Comparison of ENCODE assay signal across 8 cellular contexts in the genomic region with DNA sequence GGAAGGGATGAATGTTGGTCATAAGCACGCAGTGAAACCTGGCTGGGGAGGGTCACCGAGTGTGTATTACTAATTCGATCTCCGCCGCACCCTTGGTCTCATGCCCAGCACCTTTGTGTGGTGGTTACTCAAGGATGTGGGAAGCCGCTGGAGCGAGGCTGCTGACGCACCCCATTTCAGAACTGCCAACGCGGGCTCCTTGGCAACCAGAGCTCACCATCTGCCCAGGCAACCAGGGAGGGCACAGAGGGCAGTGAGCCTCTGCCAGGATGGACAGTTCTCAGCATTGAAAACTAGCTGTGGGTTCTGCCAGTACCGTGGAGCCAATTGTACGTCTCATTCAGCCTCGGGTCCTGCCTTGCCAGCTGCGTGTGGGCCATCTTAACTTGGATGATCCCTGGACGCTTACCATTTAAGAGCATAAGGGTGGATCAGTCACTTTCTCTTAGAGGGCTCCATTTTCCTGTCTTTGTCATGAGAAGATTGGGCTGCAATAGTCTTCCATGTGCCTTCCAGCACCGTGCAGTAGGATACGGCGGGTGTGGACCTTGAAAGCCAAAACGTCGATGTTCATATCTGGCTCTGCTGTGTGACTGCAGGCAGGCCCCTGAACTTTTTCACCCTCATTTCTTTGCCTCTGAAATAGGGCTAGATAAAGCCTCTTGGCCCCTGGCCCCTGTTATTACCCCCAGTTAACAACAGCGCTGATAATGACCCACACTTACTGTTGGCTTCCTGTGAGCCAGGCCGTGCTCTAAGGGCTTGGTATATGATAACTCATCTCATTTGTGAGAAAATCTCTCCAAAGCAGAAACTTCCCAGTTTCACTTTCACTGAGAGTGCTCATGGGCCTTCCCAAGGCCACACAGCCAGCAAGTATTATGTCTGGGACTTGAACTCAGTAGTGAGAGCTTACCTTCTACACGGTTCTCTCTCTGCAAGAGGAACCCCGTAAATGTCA.
DNase-seq lines count a peak whose midpoint lies in the region; ATAC-seq and TF ChIP-seq lines count a peak whose summit lies in the region.

No MANE protein-coding gene starts in this region.

- no peak for TF ChIP-seq POLR2A in erythroblast (IDR thresholded peaks at IDR 0.05; ENCODE audit: low read length)

- peak; percentile 37 for DNase-seq in DMS153 treated with DMSO at 0.1 percent for 48 hours (lab: John Stamatoyannopoulos, UW; ENCODE audit: unreplicated experiment)
- peak; percentile 5 for DNase-seq in NAMALWA (ENCODE audit: low spot score)
- DNase-seq in erythroblast (lab: John Stamatoyannopoulos, UW) = peak; percentile 21 to 30
- DNase-seq in stimulated activated CD4-positive, alpha-beta T cell treated with anti-CD3 and anti-CD28 coated beads, Interleukin-1b, Interleukin-23, amount 100 ng/mL, for 48 hours = no peak
- DNase-seq in activated CD4-positive, alpha-beta T cell treated with anti-CD3 and anti-CD28 coated beads, Interleukin-2, amount 50 U/mL, for 1 hour = no peak
- DNase-seq in retina = no peak

- no peak overlapping the region for H3K4me3 ChIP-seq in skin epidermis

- ATAC-seq in GM21528 (IDR thresholded peaks at IDR 0.05; ENCODE audit: low FRiP score, unreplicated experiment) = peak; percentile 76

- peak overlapping the region in 19 of 21 experiments; percentile 0 to 89 (median 78) for H3K27ac ChIP-seq in skin epidermis

Comparison
In these comparisons a context has a peak if more than half of its experiments do, and no peak if none do; other contexts are left out.
1. DNase-seq: peak in DMS153 treated with DMSO at 0.1 percent for 48 hours (single experiment), NAMALWA (single experiment) and erythroblast (2 of 2); none in stimulated activated CD4-positive, alpha-beta T cell treated with anti-CD3 and anti-CD28 coated beads, Interleukin-1b, Interleukin-23, amount 100 ng/mL, for 48 hours (single experiment), activated CD4-positive, alpha-beta T cell treated with anti-CD3 and anti-CD28 coated beads, Interleukin-2, amount 50 U/mL, for 1 hour (single experiment) and retina (single experiment).